ENCODE assay signal across 7 cellular contexts in genomic region chr11:124114942-124115781, GRCh38.
A peak's percentile ranks its signal among the peaks of the same experiment; 100 is the strongest.
DNase-seq lines count a peak whose midpoint lies in the region; ATAC-seq and TF ChIP-seq lines count a peak whose summit lies in the region.

Gene VWA5A (plus strand): TSS chr11:124115450. CDS start chr11:124117512, 2,062 bp downstream.

- peak; percentile 39 for DNase-seq in NCI-H1417 treated with DMSO at 0.1 percent for 48 hours (lab: John Stamatoyannopoulos, UW)
- DNase-seq in cardiac fibroblast (ENCODE audit: low read depth in 2 of 2), result peak; percentile 90 to 92
- peak; percentile 81 for DNase-seq in iPS-NIHi7 (ENCODE audit: extremely low spot score)
- peak; percentile 69 for DNase-seq in smooth muscle cell of the brain vasculature (ENCODE audit: low read depth, low spot score)

- H3K4me3 ChIP-seq in WI38 (ENCODE audit: low read depth, low read length), result peak within 1 kb of the TSS; percentile 75
- H3K4me3 ChIP-seq in cardiac fibroblast (replicated peaks in 1 of 2; ENCODE audit: low read depth in 2 of 2, low read length in 2 of 2), result peak within 1 kb of the TSS; percentile 59 to 68

- no peak for TF ChIP-seq CTCF in WI38 (IDR thresholded peaks at IDR 0.05; ENCODE audit: low read depth, low read length)
- TF ChIP-seq CTCF in cardiac fibroblast (IDR thresholded peaks at IDR 0.05; ENCODE audit: low read depth, low read length), result no peak

- ATAC-seq in GM18502 (IDR thresholded peaks at IDR 0.05; ENCODE audit: poor library complexity, unreplicated experiment) (peak; percentile 100), HG02678 (IDR thresholded peaks at IDR 0.05; ENCODE audit: unreplicated experiment) (peak; percentile 100)

Comparison
In these comparisons a context has a peak if more than half of its experiments do, and no peak if none do; other contexts are left out.
1. Peak in every context shown above with its lines: DNase-seq, ATAC-seq and H3K4me3 ChIP-seq.
2. DNase-seq: peak in every context shown above with its lines; median percentile 91 in cardiac fibroblast; 81 in iPS-NIHi7; 69 in smooth muscle cell of the brain vasculature; 39 in NCI-H1417 treated with DMSO at 0.1 percent for 48 hours.